Comparison of ENCODE assay signal across 8 cellular contexts in the genomic region with DNA sequence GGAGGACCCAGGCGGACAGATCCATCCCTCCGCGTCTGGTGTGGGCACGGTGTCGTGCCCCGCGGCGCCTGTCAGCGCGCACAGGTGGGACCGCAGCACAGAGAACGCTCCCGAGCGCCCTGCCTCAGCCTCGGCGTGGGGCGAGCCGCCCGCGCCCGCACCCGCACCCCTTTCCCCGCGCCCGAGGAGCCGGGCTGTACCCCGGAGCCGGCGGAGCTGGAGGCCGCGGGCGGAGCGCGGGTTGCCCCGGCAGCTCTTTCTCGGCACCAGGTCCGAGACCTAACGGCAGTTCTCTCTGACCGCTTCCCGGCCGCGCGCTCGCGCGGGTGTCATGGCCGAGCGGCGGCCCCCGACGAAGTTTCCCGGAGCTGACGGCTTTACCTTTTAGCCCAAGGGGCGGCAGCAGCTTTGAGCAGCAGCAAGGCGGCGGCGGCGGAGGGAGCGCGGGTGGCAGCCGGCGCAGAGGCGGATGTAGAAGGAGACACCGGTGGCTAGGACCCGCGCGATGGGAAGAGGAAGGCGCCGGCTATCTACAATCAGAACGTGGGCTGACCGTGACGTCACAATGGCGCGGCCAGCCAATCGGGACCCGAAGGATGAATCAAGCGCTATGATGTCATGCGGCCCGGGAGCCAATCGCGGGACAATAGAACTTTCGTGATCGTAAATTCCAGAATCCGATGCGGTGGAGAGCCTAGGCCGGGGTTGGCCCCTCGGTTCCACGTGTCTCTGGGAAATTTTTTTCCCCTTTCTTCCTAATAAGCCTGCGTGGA.
DNase-seq lines count a peak whose midpoint lies in the region; ATAC-seq lines count a peak whose summit lies in the region.

A gene with protein sequence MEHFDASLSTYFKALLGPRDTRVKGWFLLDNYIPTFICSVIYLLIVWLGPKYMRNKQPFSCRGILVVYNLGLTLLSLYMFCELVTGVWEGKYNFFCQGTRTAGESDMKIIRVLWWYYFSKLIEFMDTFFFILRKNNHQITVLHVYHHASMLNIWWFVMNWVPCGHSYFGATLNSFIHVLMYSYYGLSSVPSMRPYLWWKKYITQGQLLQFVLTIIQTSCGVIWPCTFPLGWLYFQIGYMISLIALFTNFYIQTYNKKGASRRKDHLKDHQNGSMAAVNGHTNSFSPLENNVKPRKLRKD (minus strand): TSS at position 515 of the 773 bp plus-strand sequence. CDS start 53,251 bp downstream, outside the sequence.

- DNase-seq in AG08396 (ENCODE audit: low spot score) (peak; percentile 93), NCI-H446 treated with DMSO at 0.1 percent for 48 hours (lab: John Stamatoyannopoulos, UW) (peak; percentile 96), cerebellar nuclear complex (lab: John Stamatoyannopoulos, UW) (peak; percentile 23 to 73), kidney glomerular epithelial cell (lab: John Stamatoyannopoulos, UW) (peak; percentile 96)
- peak; percentile 94 for DNase-seq in activated CD4-positive, CD25-positive, alpha-beta regulatory T cell treated with anti-CD3 and anti-CD28 coated beads, Interleukin-2, amount 50 U/mL, for 72 hours
- DNase-seq in stimulated activated CD4-positive, alpha-beta T cell treated with anti-CD3 and anti-CD28 coated beads, Interleukin-1b, Interleukin-23, amount 100 ng/mL, for 1 hour (ENCODE audit: low read depth in 2 of 2), result peak; percentile 83 to 93

- ATAC-seq in GM19023 (IDR thresholded peaks at IDR 0.05; ENCODE audit: unreplicated experiment) (peak; percentile 81), HG03342 (IDR thresholded peaks at IDR 0.05; ENCODE audit: unreplicated experiment) (peak; percentile 78)

Comparison
In these comparisons a context has a peak if more than half of its experiments do, and no peak if none do; other contexts are left out.
1. Peak in every context shown above with its lines: DNase-seq and ATAC-seq.